ENCODE assay signal across 7 cellular contexts in the genomic region with DNA sequence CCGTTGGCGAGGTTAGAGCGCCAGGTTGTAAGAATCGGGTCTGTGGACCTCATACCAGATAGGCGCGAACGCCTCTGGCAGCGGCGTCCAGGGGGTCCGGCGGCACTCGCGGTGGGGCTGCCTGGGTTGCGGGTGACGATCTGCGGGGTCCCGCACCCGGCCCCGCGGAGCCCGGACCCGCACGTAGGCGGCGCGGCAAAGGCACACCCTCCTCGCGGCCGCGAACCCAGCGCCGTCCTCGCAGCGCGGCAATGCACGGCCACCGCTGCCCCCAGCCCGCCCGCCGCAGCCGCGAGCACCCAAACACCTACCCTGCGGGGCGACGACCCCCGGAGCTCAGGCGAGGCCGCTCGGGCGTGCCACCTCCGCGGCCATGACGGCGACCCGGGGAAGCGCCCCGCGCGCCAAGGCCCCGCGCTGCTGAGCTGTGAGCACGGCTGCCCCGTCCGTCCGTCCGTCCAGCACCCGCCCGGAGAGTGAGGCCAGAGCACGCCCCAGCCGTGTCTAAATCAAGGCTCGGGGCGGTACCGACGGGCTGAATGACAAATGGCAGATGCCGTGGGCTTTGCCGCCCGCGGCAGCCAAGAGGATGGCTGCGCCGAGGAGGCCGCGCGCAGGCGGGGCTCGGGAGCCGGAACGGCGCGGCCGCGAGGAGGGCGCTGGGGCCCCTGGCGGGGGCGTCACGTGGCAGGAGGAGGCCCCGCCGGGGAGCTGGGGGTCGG. TPM values are rescaled to one million over a fixed set of nuclear protein-coding genes. Genes with fewer than 3 reads are reported as not detected.
A peak's percentile ranks its signal among the peaks of the same experiment; 100 is the strongest.
DNase-seq lines count a peak whose midpoint lies in the region; ATAC-seq and TF ChIP-seq lines count a peak whose summit lies in the region.

A gene with protein sequence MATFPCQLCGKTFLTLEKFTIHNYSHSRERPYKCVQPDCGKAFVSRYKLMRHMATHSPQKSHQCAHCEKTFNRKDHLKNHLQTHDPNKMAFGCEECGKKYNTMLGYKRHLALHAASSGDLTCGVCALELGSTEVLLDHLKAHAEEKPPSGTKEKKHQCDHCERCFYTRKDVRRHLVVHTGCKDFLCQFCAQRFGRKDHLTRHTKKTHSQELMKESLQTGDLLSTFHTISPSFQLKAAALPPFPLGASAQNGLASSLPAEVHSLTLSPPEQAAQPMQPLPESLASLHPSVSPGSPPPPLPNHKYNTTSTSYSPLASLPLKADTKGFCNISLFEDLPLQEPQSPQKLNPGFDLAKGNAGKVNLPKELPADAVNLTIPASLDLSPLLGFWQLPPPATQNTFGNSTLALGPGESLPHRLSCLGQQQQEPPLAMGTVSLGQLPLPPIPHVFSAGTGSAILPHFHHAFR (minus strand): TSS at position 481 of the 722 bp plus-strand sequence. CDS start 60,123 bp downstream, outside the sequence.

- TF ChIP-seq CTCF in GM12865 (IDR thresholded peaks at IDR 0.05; ENCODE audit: insufficient read depth, low read depth, low read length, missing control alignments), result no peak
- TF ChIP-seq CTCF in ovary (IDR thresholded peaks at IDR 0.05), result no peak

- 52 to 71% (median 62%) methylated on average over 43 to 98 of the region's 98 CpGs for WGBS in ovary, 3 donors

- H3K9me3 ChIP-seq in ovary, result no peaks in the 10 kb centered on the region

- H3K27ac ChIP-seq in ovary, result peak within 1 kb of the TSS; percentile 58 to 80

- TF ChIP-seq POLR2A in ovary (IDR thresholded peaks at IDR 0.05), result no peak

- ATAC-seq in Right ventricle myocardium inferior, result peak; percentile 96

- TF ChIP-seq EP300 in ovary (IDR thresholded peaks at IDR 0.05), result no peak

- H3K4me3 ChIP-seq in GM12865 (ENCODE audit: low read depth, low read length) (peak within 1 kb of the TSS; percentile 40), H7 (ENCODE audit: insufficient read depth, low read depth, low read length) (peak within 1 kb of the TSS; percentile 31), ovary (peak within 1 kb of the TSS; percentile 61)

- H3K27me3 ChIP-seq in H7 (ENCODE audit: control insufficient read depth, insufficient read depth, low read length) (peaks cover 44% of the 10 kb centered on the region), ovary (no peaks in the 10 kb centered on the region)

- DNase-seq in GM12865 (ENCODE audit: low read depth) (peak; percentile 35), H7 (peak; percentile 73), NCI-H1105 treated with DMSO at 0.1 percent for 48 hours (lab: John Stamatoyannopoulos, UW) (peak; percentile 13), Right ventricle myocardium inferior (ENCODE audit: missing footprints) (peak; percentile 88), ovary (peak; percentile 57 to 76 (median 65)), SHP77 (lab: John Stamatoyannopoulos, UW) (no peak)
- DNase-seq in activated naive CD4-positive, alpha-beta T cell treated with anti-CD3 and anti-CD28 coated beads, Interleukin-2, amount 50 U/mL, for 16 hours, result peak; percentile 27

- intact Hi-C loops in Right ventricle myocardium inferior (cut with DNase I) (loop anchor here (5.0 kb wide), 1 partner anchor 331 kb away; the partner anchor contains the start of gene PHACTR2), ovary (cut with DNase I) (loop anchor here in 3 of 4 donors (2.0 to 5.0 kb wide), 3 partner anchors 36 to 165 kb away; partner anchors contain the start of gene LTV1 (in 1 of the 3))

- H3K36me3 ChIP-seq in H7 (replicated peaks; ENCODE audit: control insufficient read depth, insufficient read depth, low read length), result no peaks in the 10 kb centered on the region
- no peaks in the 10 kb centered on the region for H3K36me3 ChIP-seq in ovary

- H3K4me1 ChIP-seq in ovary (ENCODE audit: insufficient read depth), result peaks cover 1% of the 10 kb centered on the region

RNA-seq across cellular contexts. Expression of the gene that starts here (rescaled TPM):
- 0.07 and 1.7 TPM in 2 replicates for total RNA-seq in H7 (2014; rRNA removed; shearing (Covaris generic))
- total RNA-seq in Right ventricle myocardium inferior (13.1 TPM), ovary (10 to 100 TPM; 19.0 to 53.4 (median 32.1) TPM)
- 10 to 100 TPM; 17.8 to 32.2 TPM for polyA plus RNA-seq in ovary

Comparison
In these comparisons a context has a peak if more than half of its experiments do, and no peak if none do; other contexts are left out.
1. DNase-seq: peak in GM12865 (single experiment), H7 (single experiment), NCI-H1105 treated with DMSO at 0.1 percent for 48 hours (single experiment), activated naive CD4-positive, alpha-beta T cell treated with anti-CD3 and anti-CD28 coated beads, Interleukin-2, amount 50 U/mL, for 16 hours (single experiment), Right ventricle myocardium inferior (single experiment) and ovary (5 of 5); none in SHP77 (0 of 2).
2. Peak in every context shown above with its lines, with median percentiles within 50 percentile points of each other: H3K4me3 ChIP-seq.